13 cellular contexts compared by ENCODE assay signal in the genomic region with DNA sequence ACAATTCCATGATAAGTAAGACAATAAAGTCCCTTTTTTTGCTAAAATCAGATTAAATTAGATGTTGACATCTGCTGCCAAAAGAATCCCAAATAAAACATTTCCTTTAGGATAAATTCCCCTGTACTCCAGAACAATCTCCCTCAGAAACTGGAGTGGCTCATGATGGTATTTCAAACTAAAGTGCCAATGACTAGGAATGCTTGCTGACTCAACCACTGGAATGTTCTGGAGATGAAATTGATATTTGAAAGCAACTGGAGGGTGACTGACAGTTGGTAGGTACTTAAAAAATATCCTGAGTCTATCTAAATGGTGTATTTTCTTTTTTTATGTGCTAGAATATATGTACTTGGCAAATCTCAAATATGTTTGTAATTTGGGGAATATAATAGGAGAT.
"Had no signal": no experiment of that assay in that cellular context is flagged by ENCODE, and none has a peak within 500 bp of the region (broad histone marks: within the 10 kb centered on the region; RNA-seq: fewer than 3 reads in every experiment).

No MANE protein-coding gene starts in this region.

- H2AFZ ChIP-seq: parathyroid adenoma had no signal

- H3K27me3 ChIP-seq: breast epithelium, gastroesophageal sphincter, transverse colon had no signal

- H3K36me3 ChIP-seq: breast epithelium, esophagus squamous epithelium, gastroesophageal sphincter, transverse colon had no signal

- H3K9ac ChIP-seq: parathyroid adenoma had no signal

- H3K79me2 ChIP-seq: parathyroid adenoma had no signal

- DNase-seq: activated CD4-positive, alpha-beta T cell treated with anti-CD3 and anti-CD28 coated beads, Interleukin-2, amount 50 U/mL, for 48 hours; activated CD4-positive, CD25-positive, alpha-beta regulatory T cell treated with anti-CD3 and anti-CD28 coated beads, Interleukin-2, amount 50 U/mL, for 72 hours; activated CD8-positive, alpha-beta memory T cell treated with anti-CD3 and anti-CD28 coated beads, Interleukin-2, amount 10 ng/mL, durations not matched to agents 7 days and 5 days; activated effector memory CD4-positive, alpha-beta T cell treated with Interleukin-2 at 50 U/mL for 16 hours; activated T-cell treated with anti-CD3 and anti-CD28 coated beads, Interleukin-2, amount 50 U/mL, for 24 hours; esophagus squamous epithelium; kidney; naive thymus-derived CD4-positive, alpha-beta T cell; transverse colon had no signal

- H3K4me3 ChIP-seq: breast epithelium, esophagus squamous epithelium, gastroesophageal sphincter, smooth muscle cell, transverse colon had no signal

- H3K4me1 ChIP-seq: breast epithelium, esophagus squamous epithelium, gastroesophageal sphincter, parathyroid adenoma, transverse colon had no signal

- H3K4me2 ChIP-seq: smooth muscle cell had no signal

- H3K27ac ChIP-seq: breast epithelium, esophagus squamous epithelium, gastroesophageal sphincter, parathyroid adenoma, transverse colon had no signal

- H3K9me3 ChIP-seq: breast epithelium, esophagus squamous epithelium, gastroesophageal sphincter, transverse colon had no signal
